19 cellular contexts compared by ENCODE assay signal in the genomic region with DNA sequence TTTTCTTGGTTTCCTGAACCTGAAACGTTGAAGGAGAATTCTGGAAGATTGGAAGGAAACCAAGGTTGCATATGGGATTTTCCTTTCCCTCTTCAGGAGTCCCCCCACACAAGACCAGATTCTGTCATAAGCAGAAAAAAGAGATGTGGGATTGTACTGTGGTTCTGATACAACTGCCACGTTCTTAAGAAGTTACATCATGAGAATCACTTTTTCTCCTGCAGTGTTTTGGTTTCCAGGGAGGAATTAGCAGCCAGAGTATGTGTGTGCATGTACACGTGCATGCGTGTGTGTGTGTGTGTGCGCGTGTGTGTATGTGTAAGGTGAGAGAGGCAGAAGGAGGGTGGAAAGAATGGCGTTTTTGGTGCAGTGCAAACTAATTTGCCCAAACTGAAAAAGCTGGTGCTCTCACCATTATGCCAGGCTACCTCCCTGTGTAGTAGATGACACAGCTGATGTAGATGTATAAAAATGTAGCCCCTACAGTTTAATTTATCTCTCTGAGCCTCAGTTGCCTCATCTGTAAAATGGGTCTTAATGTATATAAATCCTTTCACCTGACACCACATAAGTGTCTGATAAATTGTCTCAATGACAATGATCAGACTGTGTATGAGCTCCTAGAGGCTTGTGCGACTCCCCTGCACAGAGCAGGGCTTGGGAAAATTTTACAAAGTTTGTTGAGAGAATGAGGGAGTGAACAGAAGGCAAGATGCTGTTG. TPM values are rescaled to one million over a fixed set of nuclear protein-coding genes. Genes with fewer than 3 reads are reported as not detected.
DNase-seq lines count a peak whose midpoint lies in the region; ATAC-seq and TF ChIP-seq lines count a peak whose summit lies in the region.
"Had no signal": no experiment of that assay in that cellular context is flagged by ENCODE, and none has a peak within 500 bp of the region (broad histone marks: within the 10 kb centered on the region; RNA-seq: fewer than 3 reads in every experiment).

No MANE protein-coding gene starts in this region.

- ATAC-seq in sciatic nerve (peak; percentile 51), upper lobe of right lung (no peak), GM21526 (IDR thresholded peaks at IDR 0.05; ENCODE audit: low FRiP score, unreplicated experiment) (no peak)
- no peak for ATAC-seq in stimulated activated effector memory CD8-positive, alpha-beta T cell treated with anti-CD3 and anti-CD28 coated beads, Interleukin-12 subunit alpha, Interleukin-12 subunit beta, amount 100 ng/mL, for 72 hours
- no peak for ATAC-seq in activated CD8-positive, alpha-beta memory T cell treated with anti-CD3 and anti-CD28 coated beads, Interleukin-2, amount 10 ng/mL, durations not matched to agents 7 days and 5 days
- ATAC-seq: WTC11 had no signal

- intact Hi-C loops in sciatic nerve (cut with DNase I): no loop called here
- intact Hi-C loops in upper lobe of right lung (cut with DNase I): no loop called here

- no peak overlapping the region for H3K4me3 Mint-ChIP-seq in stimulated activated effector memory CD8-positive, alpha-beta T cell treated with anti-CD3 and anti-CD28 coated beads, Interleukin-12 subunit alpha, Interleukin-12 subunit beta, amount 100 ng/mL, for 72 hours
- no peak overlapping the region for H3K4me3 Mint-ChIP-seq in activated CD8-positive, alpha-beta memory T cell treated with anti-CD3 and anti-CD28 coated beads, Interleukin-2, amount 10 ng/mL, durations not matched to agents 7 days and 5 days
- H3K4me3 Mint-ChIP-seq: activated naive CD8-positive, alpha-beta T cell treated with anti-CD3 and anti-CD28 coated beads for 36 hours; WTC11 had no signal

- H3K9ac ChIP-seq in adipocyte (ENCODE audit: low read length): no peak overlapping the region

- H3K9me3 Mint-ChIP-seq in stimulated activated effector memory CD8-positive, alpha-beta T cell treated with anti-CD3 and anti-CD28 coated beads, Interleukin-12 subunit alpha, Interleukin-12 subunit beta, amount 100 ng/mL, for 72 hours: no peaks in the 10 kb centered on the region
- H3K9me3 Mint-ChIP-seq in activated CD8-positive, alpha-beta memory T cell treated with anti-CD3 and anti-CD28 coated beads, Interleukin-2, amount 10 ng/mL, durations not matched to agents 7 days and 5 days (ENCODE audit: low read depth): no peaks in the 10 kb centered on the region
- H3K9me3 Mint-ChIP-seq: activated naive CD8-positive, alpha-beta T cell treated with anti-CD3 and anti-CD28 coated beads for 36 hours; WTC11 had no signal

- DNase-seq in AG10803 (ENCODE audit: low read depth) (peak; percentile 76), adipocyte (ENCODE audit: low read depth) (peak; percentile 33), fibroblast of pulmonary artery (ENCODE audit: low read depth) (peak; percentile 80), sciatic nerve (ENCODE audit: low spot score) (no peak), upper lobe of right lung (no peak)
- DNase-seq in stimulated activated effector memory CD8-positive, alpha-beta T cell treated with anti-CD3 and anti-CD28 coated beads, Interleukin-12 subunit alpha, Interleukin-12 subunit beta, amount 100 ng/mL, for 72 hours (ENCODE audit: low spot score in 2 of 2): no peak
- DNase-seq in activated CD8-positive, alpha-beta memory T cell treated with anti-CD3 and anti-CD28 coated beads, Interleukin-2, amount 10 ng/mL, durations not matched to agents 7 days and 5 days: no peak
- DNase-seq: activated CD8-positive, alpha-beta memory T cell treated with anti-CD3 and anti-CD28 coated beads for 24 hours; activated naive CD8-positive, alpha-beta T cell treated with anti-CD3 and anti-CD28 coated beads for 36 hours; DND-41; dorsolateral prefrontal cortex; left ventricle myocardium superior; NCI-H1105; NCI-H2081; stomach had no signal

- CTCF ChIA-PET in activated CD8-positive, alpha-beta memory T cell treated with anti-CD3 and anti-CD28 coated beads, Interleukin-2, amount 10 ng/mL, durations not matched to agents 7 days and 5 days (lab: Charles Lee): interaction anchor here (0.7 kb wide), 1 partner anchor 131 kb away, joined by 3 read pairs; no protein-coding TSS in a partner anchor

- H3K36me3 Mint-ChIP-seq in stimulated activated effector memory CD8-positive, alpha-beta T cell treated with anti-CD3 and anti-CD28 coated beads, Interleukin-12 subunit alpha, Interleukin-12 subunit beta, amount 100 ng/mL, for 72 hours: no peaks in the 10 kb centered on the region
- H3K36me3 Mint-ChIP-seq in activated CD8-positive, alpha-beta memory T cell treated with anti-CD3 and anti-CD28 coated beads, Interleukin-2, amount 10 ng/mL, durations not matched to agents 7 days and 5 days: no peaks in the 10 kb centered on the region
- H3K36me3 Mint-ChIP-seq: activated naive CD8-positive, alpha-beta T cell treated with anti-CD3 and anti-CD28 coated beads for 36 hours; WTC11 had no signal

- H3K9me3 ChIP-seq in adipocyte (ENCODE audit: control insufficient read depth, low read length) (no peaks in the 10 kb centered on the region), upper lobe of right lung (no peaks in the 10 kb centered on the region)
- H3K9me3 ChIP-seq: breast epithelium, stomach, vagina had no signal

- H3K4me1 Mint-ChIP-seq in stimulated activated effector memory CD8-positive, alpha-beta T cell treated with anti-CD3 and anti-CD28 coated beads, Interleukin-12 subunit alpha, Interleukin-12 subunit beta, amount 100 ng/mL, for 72 hours: peaks cover 6% of the 10 kb centered on the region
- H3K4me1 Mint-ChIP-seq in activated CD8-positive, alpha-beta memory T cell treated with anti-CD3 and anti-CD28 coated beads, Interleukin-2, amount 10 ng/mL, durations not matched to agents 7 days and 5 days: no peaks in the 10 kb centered on the region
- H3K4me1 Mint-ChIP-seq: activated naive CD8-positive, alpha-beta T cell treated with anti-CD3 and anti-CD28 coated beads for 36 hours had no signal

- no peak for TF ChIP-seq CTCF in AG10803 (conservative IDR thresholded peaks at IDR 0.05; ENCODE audit: low read length)
- no peak for TF ChIP-seq CTCF in fibroblast of pulmonary artery (IDR thresholded peaks at IDR 0.05; ENCODE audit: low read length, missing control alignments)
- no peak for TF ChIP-seq CTCF in upper lobe of right lung (IDR thresholded peaks at IDR 0.05)

- H3K4me3 ChIP-seq in AG10803 (ENCODE audit: low read length): no peak overlapping the region
- H3K4me3 ChIP-seq in adipocyte (ENCODE audit: low read length): no peak overlapping the region
- no peak overlapping the region for H3K4me3 ChIP-seq in fibroblast of pulmonary artery (replicated peaks; ENCODE audit: low read depth, low read length)
- no peak overlapping the region for H3K4me3 ChIP-seq in upper lobe of right lung
- H3K4me3 ChIP-seq: breast epithelium, dorsolateral prefrontal cortex, stomach, vagina had no signal

- H3K4me1 ChIP-seq in adipocyte (ENCODE audit: control insufficient read depth, insufficient read depth, low read length) (peaks cover 9% of the 10 kb centered on the region), upper lobe of right lung (no peaks in the 10 kb centered on the region)
- H3K4me1 ChIP-seq: breast epithelium had no signal

- H3K27ac ChIP-seq in upper lobe of right lung: no peak overlapping the region
- H3K27ac ChIP-seq: vagina had no signal

- no peak overlapping the region for H3K27ac Mint-ChIP-seq in stimulated activated effector memory CD8-positive, alpha-beta T cell treated with anti-CD3 and anti-CD28 coated beads, Interleukin-12 subunit alpha, Interleukin-12 subunit beta, amount 100 ng/mL, for 72 hours
- no peak overlapping the region for H3K27ac Mint-ChIP-seq in activated CD8-positive, alpha-beta memory T cell treated with anti-CD3 and anti-CD28 coated beads, Interleukin-2, amount 10 ng/mL, durations not matched to agents 7 days and 5 days
- H3K27ac Mint-ChIP-seq: activated naive CD8-positive, alpha-beta T cell treated with anti-CD3 and anti-CD28 coated beads for 36 hours; WTC11 had no signal

- H3K27me3 Mint-ChIP-seq in activated CD8-positive, alpha-beta memory T cell treated with anti-CD3 and anti-CD28 coated beads, Interleukin-2, amount 10 ng/mL, durations not matched to agents 7 days and 5 days: peaks cover 1% of the 10 kb centered on the region

- peaks cover 7% of the 10 kb centered on the region for H3K27me3 ChIP-seq in adipocyte (replicated peaks; ENCODE audit: control insufficient read depth, insufficient read depth, low read length)
- H3K27me3 ChIP-seq in upper lobe of right lung: no peaks in the 10 kb centered on the region
- H3K27me3 ChIP-seq: breast epithelium, dorsolateral prefrontal cortex, stomach, vagina had no signal

- H3K36me3 ChIP-seq in adipocyte (ENCODE audit: control insufficient read depth, insufficient read depth, low read length, severe bottlenecking): no peaks in the 10 kb centered on the region
- no peaks in the 10 kb centered on the region for H3K36me3 ChIP-seq in upper lobe of right lung
- H3K36me3 ChIP-seq: breast epithelium, stomach, vagina had no signal

RNA-seq across cellular contexts. Expression of a gene that starts 38.7 kb away (rescaled TPM):
- total RNA-seq in sciatic nerve (15.1 TPM), upper lobe of right lung (15.9 TPM)
- total RNA-seq in activated CD8-positive, alpha-beta memory T cell treated with anti-CD3 and anti-CD28 coated beads, Interleukin-2, amount 10 ng/mL, durations not matched to agents 7 days and 5 days: 1 to 10 TPM; 1.9 to 4.4 TPM

Comparison
In these comparisons a context has a peak if more than half of its experiments do, and no peak if none do; other contexts are left out.
1. DNase-seq: peak in AG10803 (single experiment), adipocyte (single experiment) and fibroblast of pulmonary artery (single experiment); none in sciatic nerve (single experiment), upper lobe of right lung (single experiment), stimulated activated effector memory CD8-positive, alpha-beta T cell treated with anti-CD3 and anti-CD28 coated beads, Interleukin-12 subunit alpha, Interleukin-12 subunit beta, amount 100 ng/mL, for 72 hours (0 of 2) and activated CD8-positive, alpha-beta memory T cell treated with anti-CD3 and anti-CD28 coated beads, Interleukin-2, amount 10 ng/mL, durations not matched to agents 7 days and 5 days (single experiment).